Comparison of ENCODE assay signal across 2 cellular contexts in genomic region chr3:186511245-186511644, GRCh38.
A peak's percentile ranks its signal among the peaks of the same experiment; 100 is the strongest.
TF ChIP-seq lines count a peak whose summit lies in the region.

No MANE protein-coding gene starts in this region.

TF ChIP-seq in GM12878, 131 proteins besides CTCF, POLR2A, EP300 and RAD21 (continues in another document):
- TF ChIP-seq HDAC2 (IDR thresholded peaks at IDR 0.05) (no peak), MAX (IDR thresholded peaks at IDR 0.05; ENCODE audit: low read depth, low read length) (no peak), TCF12 (IDR thresholded peaks at IDR 0.05; ENCODE audit: low read depth, low read length) (0 out of 2 replicates have a peak, but pooled peaks have one; percentile 8), STAT1 (conservative IDR thresholded peaks at IDR 0.05) (no peak), RFX5 (IDR thresholded peaks at IDR 0.05; ENCODE audit: low read depth, low read length) (no peak), PML (IDR thresholded peaks at IDR 0.05; ENCODE audit: low read length) (no peak), ZNF592 (IDR thresholded peaks at IDR 0.05) (no peak), E4F1 (IDR thresholded peaks at IDR 0.05; ENCODE audit: borderline replicate concordance, partially characterized antibody) (no peak), BCL11A (IDR thresholded peaks at IDR 0.05; ENCODE audit: low read depth, low read length) (peak; percentile 84), BRCA1 (IDR thresholded peaks at IDR 0.05; ENCODE audit: low read depth, low read length) (no peak), JUNB (IDR thresholded peaks at IDR 0.05) (peak; percentile 97), POLR2AphosphoS5 (IDR thresholded peaks at IDR 0.05; ENCODE audit: low read length) (no peak), ETV6 (conservative IDR thresholded peaks at IDR 0.05 in 1 of 2, IDR thresholded peaks at IDR 0.05 in 1 of 2; ENCODE audit: borderline replicate concordance in 1 of 2, low read depth in 1 of 2) (peak in 1 of 2 experiments; percentile 50; a peak in 1 of 4 replicates), E2F4 (IDR thresholded peaks at IDR 0.05; ENCODE audit: low read depth, low read length) (no peak), EGR1 (IDR thresholded peaks at IDR 0.05; ENCODE audit: borderline replicate concordance in 1 of 2, low read depth in 2 of 2, low read length in 2 of 2) (peak in 1 of 2 experiments; percentile 62; a peak in 1 of 3 replicates), CHD2 (IDR thresholded peaks at IDR 0.05; ENCODE audit: borderline replicate concordance, low read depth, low read length) (0 out of 2 replicates have a peak, but pooled peaks have one; percentile 40), POU2F2 (IDR thresholded peaks at IDR 0.05; ENCODE audit: borderline replicate concordance, low read depth, low read length) (peak; percentile 89; the same call in 2 of the 3 replicates), MEF2B (IDR thresholded peaks at IDR 0.05; ENCODE audit: partially characterized antibody, poor library complexity, severe bottlenecking) (peak; percentile 12), SMAD1 (IDR thresholded peaks at IDR 0.05; ENCODE audit: low read depth, partially characterized antibody) (no peak), GATAD2B (conservative IDR thresholded peaks at IDR 0.05; ENCODE audit: low read depth) (peak; percentile 49; the same call in 1 of the 2 replicates), SP1 (IDR thresholded peaks at IDR 0.05; ENCODE audit: low read depth, low read length) (no peak), PAX5 (IDR thresholded peaks at IDR 0.05; ENCODE audit: borderline replicate concordance, low read depth, low read length) (peak; percentile 87; the same call in 1 of the 2 replicates), TAF1 (IDR thresholded peaks at IDR 0.05; ENCODE audit: borderline replicate concordance, low read depth, low read length) (no peak), MEF2A (IDR thresholded peaks at IDR 0.05; ENCODE audit: insufficient read depth, low read depth, low read length) (peak; percentile 72; the same call in 1 of the 2 replicates), RAD51 (IDR thresholded peaks at IDR 0.05) (peak; percentile 66), NBN (IDR thresholded peaks at IDR 0.05) (no peak)

TF ChIP-seq in WTC11, 78 proteins besides CTCF, POLR2A, EP300 and RAD21:
- no peak for TF ChIP-seq GRHL2 (CRISPR knock-in tag; IDR thresholded peaks at IDR 0.05; ENCODE audit: insufficient replicate concordance, severe bottlenecking)
- no peak for TF ChIP-seq GTF2I (CRISPR knock-in tag; conservative IDR thresholded peaks at IDR 0.05)
- TF ChIP-seq CREM (CRISPR knock-in tag; IDR thresholded peaks at IDR 0.05), result no peak
- no peak for TF ChIP-seq ZNF317 (CRISPR knock-in tag; IDR thresholded peaks at IDR 0.05; ENCODE audit: borderline replicate concordance, low read depth)
TF ChIP-seq in WTC11: peak in this region for 0.
